10 cellular contexts compared by ENCODE assay signal in genomic region chr14:66401447-66402095, GRCh38.
DNase-seq lines count a peak whose midpoint lies in the region; ATAC-seq and TF ChIP-seq lines count a peak whose summit lies in the region.
"Had no signal": no experiment of that assay in that cellular context is flagged by ENCODE, and none has a peak within 500 bp of the region (broad histone marks: within the 10 kb centered on the region; RNA-seq: fewer than 3 reads in every experiment).

No MANE protein-coding gene starts in this region.

- H3K36me3 ChIP-seq in neuron (ENCODE audit: insufficient read depth, low read length), result no peaks in the 10 kb centered on the region

- no peaks in the 10 kb centered on the region for H3K27me3 ChIP-seq in neuron (ENCODE audit: insufficient read depth, low read length)

- DNase-seq in ELR (ENCODE audit: low read depth) (peak; percentile 33), NCI-H1694 (lab: John Stamatoyannopoulos, UW) (peak; percentile 85), cardiac fibroblast (ENCODE audit: low read depth in 2 of 2) (peak; percentile 25 to 37), HuH-7 (ENCODE audit: low spot score) (no peak)
- DNase-seq: effector CD4-positive, alpha-beta T cell had no signal

- H3K4me1 Mint-ChIP-seq in activated T-helper 17 cell treated with anti-CD3 and anti-CD28 coated beads, Interleukin-2, amount 50 U/mL, for 72 hours, result no peaks in the 10 kb centered on the region

- no peak overlapping the region for H3K4me3 ChIP-seq in cardiac fibroblast (replicated peaks in 1 of 2; ENCODE audit: low read depth in 2 of 2, low read length in 2 of 2)
- no peak overlapping the region for H3K4me3 ChIP-seq in neuron (ENCODE audit: low read length)

- no peaks in the 10 kb centered on the region for H3K36me3 Mint-ChIP-seq in activated T-helper 17 cell treated with anti-CD3 and anti-CD28 coated beads, Interleukin-2, amount 50 U/mL, for 72 hours (ENCODE audit: low read depth)
- H3K36me3 Mint-ChIP-seq: WTC11 had no signal

- H3K9me3 ChIP-seq in neuron (ENCODE audit: low read length), result no peaks in the 10 kb centered on the region

- peaks cover 25% of the 10 kb centered on the region for H3K4me1 ChIP-seq in neuron (ENCODE audit: insufficient read depth, low read length)

- TF ChIP-seq CTCF in cardiac fibroblast (IDR thresholded peaks at IDR 0.05; ENCODE audit: low read depth, low read length), result peak; percentile 57

- H3K4me3 Mint-ChIP-seq in activated T-helper 17 cell treated with anti-CD3 and anti-CD28 coated beads, Interleukin-2, amount 50 U/mL, for 72 hours, result no peak overlapping the region
- H3K4me3 Mint-ChIP-seq: WTC11 had no signal

- no peak overlapping the region for H3K27ac Mint-ChIP-seq in activated T-helper 17 cell treated with anti-CD3 and anti-CD28 coated beads, Interleukin-2, amount 50 U/mL, for 72 hours
- H3K27ac Mint-ChIP-seq: WTC11 had no signal

- H3K27me3 Mint-ChIP-seq in activated T-helper 17 cell treated with anti-CD3 and anti-CD28 coated beads, Interleukin-2, amount 50 U/mL, for 72 hours, result no peaks in the 10 kb centered on the region

- H2AFZ ChIP-seq in neuron (ENCODE audit: low read depth, low read length), result peak overlapping the region; percentile 42

- no peaks in the 10 kb centered on the region for H3K9me3 Mint-ChIP-seq in activated T-helper 17 cell treated with anti-CD3 and anti-CD28 coated beads, Interleukin-2, amount 50 U/mL, for 72 hours
- H3K9me3 Mint-ChIP-seq: WTC11 had no signal

- ATAC-seq in HG02852 (IDR thresholded peaks at IDR 0.05; ENCODE audit: unreplicated experiment), result no peak
- no peak for ATAC-seq in activated T-helper 17 cell treated with anti-CD3 and anti-CD28 coated beads, Interleukin-2, amount 50 U/mL, for 72 hours (replicated peaks)
- ATAC-seq in GM18873 (IDR thresholded peaks at IDR 0.05; ENCODE audit: low FRiP score, unreplicated experiment), result no peak
- ATAC-seq: WTC11 had no signal
